1 cellular context compared by ENCODE assay signal in the genomic region with DNA sequence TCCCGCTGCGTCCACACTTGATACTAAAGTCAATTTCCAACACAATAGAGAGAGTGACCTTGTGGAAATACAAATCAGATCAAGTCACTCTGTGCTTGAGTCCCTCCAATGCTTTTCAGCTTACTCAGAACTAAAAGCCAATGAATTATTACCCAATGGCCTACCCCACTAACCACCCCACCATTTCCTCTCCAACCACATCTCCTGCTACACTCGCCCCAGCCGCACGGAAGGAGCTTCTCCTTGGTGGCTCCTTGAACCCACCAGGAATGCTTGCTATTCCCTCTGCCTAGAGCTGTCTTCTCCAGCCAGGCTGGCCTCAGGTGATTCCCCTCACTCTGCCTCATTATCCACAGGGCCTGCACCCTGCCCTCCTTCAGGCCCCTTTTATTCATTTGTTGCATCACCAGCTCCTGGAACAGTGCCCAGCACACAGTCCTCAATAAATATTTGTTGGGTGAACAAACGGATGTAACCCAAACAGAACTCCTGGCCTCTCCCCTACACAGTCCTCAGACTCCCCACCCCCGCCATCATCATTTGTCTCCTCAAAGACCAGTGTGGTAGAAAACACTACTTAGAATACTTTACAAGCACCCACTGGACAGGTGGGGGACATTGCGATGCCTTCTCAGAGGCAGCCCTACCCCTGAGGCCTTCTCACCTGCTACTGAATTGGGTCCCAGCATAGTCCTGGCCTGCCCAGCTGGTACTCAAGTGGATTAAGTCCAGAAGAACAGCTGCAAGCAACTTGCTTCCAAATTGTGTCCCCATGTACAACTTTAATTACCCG.
TF ChIP-seq lines count a peak whose summit lies in the region.

No MANE protein-coding gene starts in this region.

TF ChIP-seq in HepG2, 621 proteins besides CTCF, POLR2A, EP300 and RAD21 (continued from another document and continues in another):
- TF ChIP-seq, protein P1, sequence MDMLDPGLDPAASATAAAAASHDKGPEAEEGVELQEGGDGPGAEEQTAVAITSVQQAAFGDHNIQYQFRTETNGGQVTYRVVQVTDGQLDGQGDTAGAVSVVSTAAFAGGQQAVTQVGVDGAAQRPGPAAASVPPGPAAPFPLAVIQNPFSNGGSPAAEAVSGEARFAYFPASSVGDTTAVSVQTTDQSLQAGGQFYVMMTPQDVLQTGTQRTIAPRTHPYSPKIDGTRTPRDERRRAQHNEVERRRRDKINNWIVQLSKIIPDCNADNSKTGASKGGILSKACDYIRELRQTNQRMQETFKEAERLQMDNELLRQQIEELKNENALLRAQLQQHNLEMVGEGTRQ (IDR thresholded peaks at IDR 0.05; ENCODE audit: low read depth, low read length), result no peak
- TF ChIP-seq, protein P1 (CRISPR knock-in tag; IDR thresholded peaks at IDR 0.05; ENCODE audit: borderline replicate concordance), result no peak
- TF ChIP-seq, protein P2, sequence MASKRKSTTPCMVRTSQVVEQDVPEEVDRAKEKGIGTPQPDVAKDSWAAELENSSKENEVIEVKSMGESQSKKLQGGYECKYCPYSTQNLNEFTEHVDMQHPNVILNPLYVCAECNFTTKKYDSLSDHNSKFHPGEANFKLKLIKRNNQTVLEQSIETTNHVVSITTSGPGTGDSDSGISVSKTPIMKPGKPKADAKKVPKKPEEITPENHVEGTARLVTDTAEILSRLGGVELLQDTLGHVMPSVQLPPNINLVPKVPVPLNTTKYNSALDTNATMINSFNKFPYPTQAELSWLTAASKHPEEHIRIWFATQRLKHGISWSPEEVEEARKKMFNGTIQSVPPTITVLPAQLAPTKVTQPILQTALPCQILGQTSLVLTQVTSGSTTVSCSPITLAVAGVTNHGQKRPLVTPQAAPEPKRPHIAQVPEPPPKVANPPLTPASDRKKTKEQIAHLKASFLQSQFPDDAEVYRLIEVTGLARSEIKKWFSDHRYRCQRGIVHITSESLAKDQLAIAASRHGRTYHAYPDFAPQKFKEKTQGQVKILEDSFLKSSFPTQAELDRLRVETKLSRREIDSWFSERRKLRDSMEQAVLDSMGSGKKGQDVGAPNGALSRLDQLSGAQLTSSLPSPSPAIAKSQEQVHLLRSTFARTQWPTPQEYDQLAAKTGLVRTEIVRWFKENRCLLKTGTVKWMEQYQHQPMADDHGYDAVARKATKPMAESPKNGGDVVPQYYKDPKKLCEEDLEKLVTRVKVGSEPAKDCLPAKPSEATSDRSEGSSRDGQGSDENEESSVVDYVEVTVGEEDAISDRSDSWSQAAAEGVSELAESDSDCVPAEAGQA (IDR thresholded peaks at IDR 0.05; ENCODE audit: low read depth), result no peak
- TF ChIP-seq, protein P2 (CRISPR knock-in tag; IDR thresholded peaks at IDR 0.05; ENCODE audit: borderline replicate concordance), result no peak
- TF ChIP-seq RARA (CRISPR knock-in tag; IDR thresholded peaks at IDR 0.05) (peak; percentile 95), MTF1 (CRISPR knock-in tag; IDR thresholded peaks at IDR 0.05) (no peak), ZNF251 (CRISPR knock-in tag; IDR thresholded peaks at IDR 0.05) (no peak), HOXA9 (CRISPR knock-in tag; IDR thresholded peaks at IDR 0.05; ENCODE audit: borderline replicate concordance) (no peak), RFX3 (CRISPR knock-in tag; IDR thresholded peaks at IDR 0.05) (no peak), ZNF616 (CRISPR knock-in tag; IDR thresholded peaks at IDR 0.05; ENCODE audit: low read depth) (0 out of 2 replicates have a peak, but pooled peaks have one; percentile 51), ZNF30 (CRISPR knock-in tag; IDR thresholded peaks at IDR 0.05) (no peak), TEAD3 (CRISPR knock-in tag; optimal IDR thresholded peaks at IDR 0.05; ENCODE audit: borderline replicate concordance) (peak; percentile 79), RBM22 (optimal IDR thresholded peaks at IDR 0.05; ENCODE audit: low read length) (no peak), NFYC (CRISPR knock-in tag; IDR thresholded peaks at IDR 0.05) (no peak), ZBTB3 (CRISPR knock-in tag; IDR thresholded peaks at IDR 0.05; ENCODE audit: borderline replicate concordance, low read depth) (no peak), POLR2G (IDR thresholded peaks at IDR 0.05; ENCODE audit: low read depth, low read length) (no peak), NR2F1 (CRISPR knock-in tag; IDR thresholded peaks at IDR 0.05) (peak; percentile 56 to 63; a peak in 2 of 4 replicates), ZFP36L1 (CRISPR knock-in tag; IDR thresholded peaks at IDR 0.05) (no peak), MLLT10 (CRISPR knock-in tag; IDR thresholded peaks at IDR 0.05) (no peak), ZBTB21 (CRISPR knock-in tag; IDR thresholded peaks at IDR 0.05) (no peak), ZNF34 (CRISPR knock-in tag; IDR thresholded peaks at IDR 0.05; ENCODE audit: borderline replicate concordance) (no peak), HOXD1 (CRISPR knock-in tag; IDR thresholded peaks at IDR 0.05) (peak; percentile 61; the same call in 1 of the 2 replicates)
- TF ChIP-seq, protein P3, sequence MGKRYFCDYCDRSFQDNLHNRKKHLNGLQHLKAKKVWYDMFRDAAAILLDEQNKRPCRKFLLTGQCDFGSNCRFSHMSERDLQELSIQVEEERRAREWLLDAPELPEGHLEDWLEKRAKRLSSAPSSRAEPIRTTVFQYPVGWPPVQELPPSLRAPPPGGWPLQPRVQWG (CRISPR knock-in tag; IDR thresholded peaks at IDR 0.05; ENCODE audit: borderline replicate concordance, low read depth), result no peak
- TF ChIP-seq, protein P4, sequence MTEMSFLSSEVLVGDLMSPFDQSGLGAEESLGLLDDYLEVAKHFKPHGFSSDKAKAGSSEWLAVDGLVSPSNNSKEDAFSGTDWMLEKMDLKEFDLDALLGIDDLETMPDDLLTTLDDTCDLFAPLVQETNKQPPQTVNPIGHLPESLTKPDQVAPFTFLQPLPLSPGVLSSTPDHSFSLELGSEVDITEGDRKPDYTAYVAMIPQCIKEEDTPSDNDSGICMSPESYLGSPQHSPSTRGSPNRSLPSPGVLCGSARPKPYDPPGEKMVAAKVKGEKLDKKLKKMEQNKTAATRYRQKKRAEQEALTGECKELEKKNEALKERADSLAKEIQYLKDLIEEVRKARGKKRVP (CRISPR knock-in tag; IDR thresholded peaks at IDR 0.05), result peak in 1 of 2 experiments; percentile 97; a peak in 2 of 4 replicates
- TF ChIP-seq, protein P5, sequence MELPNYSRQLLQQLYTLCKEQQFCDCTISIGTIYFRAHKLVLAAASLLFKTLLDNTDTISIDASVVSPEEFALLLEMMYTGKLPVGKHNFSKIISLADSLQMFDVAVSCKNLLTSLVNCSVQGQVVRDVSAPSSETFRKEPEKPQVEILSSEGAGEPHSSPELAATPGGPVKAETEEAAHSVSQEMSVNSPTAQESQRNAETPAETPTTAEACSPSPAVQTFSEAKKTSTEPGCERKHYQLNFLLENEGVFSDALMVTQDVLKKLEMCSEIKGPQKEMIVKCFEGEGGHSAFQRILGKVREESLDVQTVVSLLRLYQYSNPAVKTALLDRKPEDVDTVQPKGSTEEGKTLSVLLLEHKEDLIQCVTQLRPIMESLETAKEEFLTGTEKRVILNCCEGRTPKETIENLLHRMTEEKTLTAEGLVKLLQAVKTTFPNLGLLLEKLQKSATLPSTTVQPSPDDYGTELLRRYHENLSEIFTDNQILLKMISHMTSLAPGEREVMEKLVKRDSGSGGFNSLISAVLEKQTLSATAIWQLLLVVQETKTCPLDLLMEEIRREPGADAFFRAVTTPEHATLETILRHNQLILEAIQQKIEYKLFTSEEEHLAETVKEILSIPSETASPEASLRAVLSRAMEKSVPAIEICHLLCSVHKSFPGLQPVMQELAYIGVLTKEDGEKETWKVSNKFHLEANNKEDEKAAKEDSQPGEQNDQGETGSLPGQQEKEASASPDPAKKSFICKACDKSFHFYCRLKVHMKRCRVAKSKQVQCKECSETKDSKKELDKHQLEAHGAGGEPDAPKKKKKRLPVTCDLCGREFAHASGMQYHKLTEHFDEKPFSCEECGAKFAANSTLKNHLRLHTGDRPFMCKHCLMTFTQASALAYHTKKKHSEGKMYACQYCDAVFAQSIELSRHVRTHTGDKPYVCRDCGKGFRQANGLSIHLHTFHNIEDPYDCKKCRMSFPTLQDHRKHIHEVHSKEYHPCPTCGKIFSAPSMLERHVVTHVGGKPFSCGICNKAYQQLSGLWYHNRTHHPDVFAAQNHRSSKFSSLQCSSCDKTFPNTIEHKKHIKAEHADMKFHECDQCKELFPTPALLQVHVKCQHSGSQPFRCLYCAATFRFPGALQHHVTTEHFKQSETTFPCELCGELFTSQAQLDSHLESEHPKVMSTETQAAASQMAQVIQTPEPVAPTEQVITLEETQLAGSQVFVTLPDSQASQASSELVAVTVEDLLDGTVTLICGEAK (IDR thresholded peaks at IDR 0.05), result no peak
- TF ChIP-seq, protein P5 (CRISPR knock-in tag; IDR thresholded peaks at IDR 0.05), result no peak
- TF ChIP-seq, protein P6, sequence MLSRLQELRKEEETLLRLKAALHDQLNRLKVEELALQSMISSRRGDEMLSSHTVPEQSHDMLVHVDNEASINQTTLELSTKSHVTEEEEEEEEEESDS (CRISPR knock-in tag; IDR thresholded peaks at IDR 0.05; ENCODE audit: borderline replicate concordance), result 0 out of 2 replicates have a peak, but pooled peaks have one; percentile 45
- TF ChIP-seq, protein P7, sequence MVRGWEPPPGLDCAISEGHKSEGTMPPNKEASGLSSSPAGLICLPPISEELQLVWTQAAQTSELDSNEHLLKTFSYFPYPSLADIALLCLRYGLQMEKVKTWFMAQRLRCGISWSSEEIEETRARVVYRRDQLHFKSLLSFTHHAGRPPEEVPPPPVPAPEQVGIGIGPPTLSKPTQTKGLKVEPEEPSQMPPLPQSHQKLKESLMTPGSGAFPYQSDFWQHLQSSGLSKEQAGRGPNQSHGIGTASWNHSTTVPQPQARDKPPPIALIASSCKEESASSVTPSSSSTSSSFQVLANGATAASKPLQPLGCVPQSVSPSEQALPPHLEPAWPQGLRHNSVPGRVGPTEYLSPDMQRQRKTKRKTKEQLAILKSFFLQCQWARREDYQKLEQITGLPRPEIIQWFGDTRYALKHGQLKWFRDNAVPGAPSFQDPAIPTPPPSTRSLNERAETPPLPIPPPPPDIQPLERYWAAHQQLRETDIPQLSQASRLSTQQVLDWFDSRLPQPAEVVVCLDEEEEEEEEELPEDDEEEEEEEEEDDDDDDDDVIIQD (CRISPR knock-in tag; IDR thresholded peaks at IDR 0.05; ENCODE audit: low read depth), result peak; percentile 87
- TF ChIP-seq, protein P8, sequence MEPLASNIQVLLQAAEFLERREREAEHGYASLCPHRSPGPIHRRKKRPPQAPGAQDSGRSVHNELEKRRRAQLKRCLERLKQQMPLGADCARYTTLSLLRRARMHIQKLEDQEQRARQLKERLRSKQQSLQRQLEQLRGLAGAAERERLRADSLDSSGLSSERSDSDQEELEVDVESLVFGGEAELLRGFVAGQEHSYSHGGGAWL (CRISPR knock-in tag; IDR thresholded peaks at IDR 0.05), result no peak
- TF ChIP-seq, protein P9, sequence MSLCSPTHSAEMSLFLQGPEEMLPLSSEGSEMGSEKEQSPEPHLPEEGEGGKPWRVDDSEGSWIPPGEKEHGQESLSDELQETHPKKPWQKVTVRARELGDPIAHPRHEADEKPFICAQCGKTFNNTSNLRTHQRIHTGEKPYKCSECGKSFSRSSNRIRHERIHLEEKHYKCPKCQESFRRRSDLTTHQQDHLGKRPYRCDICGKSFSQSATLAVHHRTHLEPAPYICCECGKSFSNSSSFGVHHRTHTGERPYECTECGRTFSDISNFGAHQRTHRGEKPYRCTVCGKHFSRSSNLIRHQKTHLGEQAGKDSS (CRISPR knock-in tag; IDR thresholded peaks at IDR 0.05; ENCODE audit: borderline replicate concordance, low read depth), result peak; percentile 75; the same call in 1 of the 2 replicates
